In genomic region chr5:123429221-123429954, GRCh38 we compare ENCODE assay signal across 15 cellular contexts. TPM values are rescaled to one million over a fixed set of nuclear protein-coding genes. Genes with fewer than 3 reads are reported as not detected.
A peak's percentile ranks its signal among the peaks of the same experiment; 100 is the strongest.
DNase-seq lines count a peak whose midpoint lies in the region; ATAC-seq and TF ChIP-seq lines count a peak whose summit lies in the region.
"Had no signal": no experiment of that assay in that cellular context is flagged by ENCODE, and none has a peak within 500 bp of the region (broad histone marks: within the 10 kb centered on the region; RNA-seq: fewer than 3 reads in every experiment).

No MANE protein-coding gene starts in this region.

- ATAC-seq in activated naive CD8-positive, alpha-beta T cell treated with anti-CD3 and anti-CD28 coated beads, Interleukin-2, amount 50 U/mL, for 24 hours = no peak
- no peak for ATAC-seq in left lung

- H3K27me3 Mint-ChIP-seq in activated naive CD8-positive, alpha-beta T cell = peaks cover 4% of the 10 kb centered on the region
- H3K27me3 Mint-ChIP-seq in activated naive CD8-positive, alpha-beta T cell treated with anti-CD3 and anti-CD28 coated beads, Interleukin-2, amount 50 U/mL, for 24 hours = no peaks in the 10 kb centered on the region

- peak overlapping the region; percentile 3 for H3K9ac ChIP-seq in SK-N-MC (ENCODE audit: insufficient read length)
- H3K9ac ChIP-seq: KMS-11 had no signal

- H3K27me3 ChIP-seq in stomach (no peaks in the 10 kb centered on the region), left lung (no peaks in the 10 kb centered on the region)

- H3K4me3 Mint-ChIP-seq in activated naive CD8-positive, alpha-beta T cell = no peak overlapping the region
- H3K4me3 Mint-ChIP-seq in activated naive CD8-positive, alpha-beta T cell treated with anti-CD3 and anti-CD28 coated beads, Interleukin-2, amount 50 U/mL, for 24 hours = no peak overlapping the region
- H3K4me3 Mint-ChIP-seq: activated CD4-positive, alpha-beta memory T cell treated with anti-CD3 and anti-CD28 coated beads, Interleukin-2, amount 10 ng/mL, durations not matched to agents 7 days and 5 days had no signal

- intact Hi-C loops in stomach (cut with DNase I; ENCODE audit: low total_unique reads) = no loop called here
- intact Hi-C loops in left lung (cut with DNase I) = no loop called here

- TF ChIP-seq POLR2A in stomach (IDR thresholded peaks at IDR 0.05) = no peak

- H3K27ac ChIP-seq in SK-N-MC = peak overlapping the region; percentile 83
- peak overlapping the region in 4 of 5 donors; percentile 39 to 69 (median 53) for H3K27ac ChIP-seq in stomach
- peak overlapping the region in 1 of 2 donors; percentile 82 for H3K27ac ChIP-seq in left lung
- H3K27ac ChIP-seq: KMS-11 had no signal

- 73 to 85% (median 79%) methylated on average over 3 of the region's 3 CpGs for WGBS in stomach, 5 donors

- H3K9me3 ChIP-seq in SK-N-MC (ENCODE audit: low read depth, low read length) (no peaks in the 10 kb centered on the region), stomach (no peaks in the 10 kb centered on the region), left lung (no peaks in the 10 kb centered on the region)

- H3K4me3 ChIP-seq in SK-N-MC (no peak overlapping the region), stomach (no peak overlapping the region), left lung (no peak overlapping the region)

- peaks cover 2% of the 10 kb centered on the region for H3K36me3 Mint-ChIP-seq in activated naive CD8-positive, alpha-beta T cell
- H3K36me3 Mint-ChIP-seq in activated naive CD8-positive, alpha-beta T cell treated with anti-CD3 and anti-CD28 coated beads, Interleukin-2, amount 50 U/mL, for 24 hours (ENCODE audit: low read depth) = no peaks in the 10 kb centered on the region

- H3K36me3 ChIP-seq in SK-N-MC (ENCODE audit: insufficient read depth, low read length) (no peaks in the 10 kb centered on the region), stomach (no peaks in the 10 kb centered on the region), left lung (no peaks in the 10 kb centered on the region)

- DNase-seq in activated naive CD8-positive, alpha-beta T cell treated with anti-CD3 and anti-CD28 coated beads, Interleukin-2, amount 50 U/mL, for 24 hours = no peak
- DNase-seq in SK-N-MC (ENCODE audit: low read depth, low spot score) (no peak), iris pigment epithelial cell (ENCODE audit: low read depth) (peak; percentile 41), stomach (no peak), left lung (no peak), NCI-H2227 (lab: John Stamatoyannopoulos, UW; ENCODE audit: unreplicated experiment) (no peak), RPMI8226 (no peak)
- DNase-seq: activated CD4-positive, alpha-beta memory T cell treated with anti-CD3 and anti-CD28 coated beads, Interleukin-2, amount 10 ng/mL, durations not matched to agents 7 days and 5 days; activated naive CD4-positive, alpha-beta T cell; DMS153; H7; NCI-H2029; occipital lobe had no signal

- TF ChIP-seq CTCF in stomach (IDR thresholded peaks at IDR 0.05) (no peak), left lung (IDR thresholded peaks at IDR 0.05) (no peak)

- peak overlapping the region; percentile 66 for H3K27ac Mint-ChIP-seq in activated naive CD8-positive, alpha-beta T cell
- no peak overlapping the region for H3K27ac Mint-ChIP-seq in activated naive CD8-positive, alpha-beta T cell treated with anti-CD3 and anti-CD28 coated beads, Interleukin-2, amount 50 U/mL, for 24 hours
- H3K27ac Mint-ChIP-seq: activated CD4-positive, alpha-beta memory T cell treated with anti-CD3 and anti-CD28 coated beads, Interleukin-2, amount 10 ng/mL, durations not matched to agents 7 days and 5 days had no signal

- peaks cover 3% of the 10 kb centered on the region for H3K4me1 Mint-ChIP-seq in activated naive CD8-positive, alpha-beta T cell (ENCODE audit: low read depth)
- H3K4me1 Mint-ChIP-seq in activated naive CD8-positive, alpha-beta T cell treated with anti-CD3 and anti-CD28 coated beads, Interleukin-2, amount 50 U/mL, for 24 hours = peaks cover 20% of the 10 kb centered on the region

- TF ChIP-seq EP300 in stomach (IDR thresholded peaks at IDR 0.05) = no peak

- peaks cover 0 to 23% (median 18%) of the 10 kb centered on the region in 4 donors for H3K4me1 ChIP-seq in stomach
- H3K4me1 ChIP-seq in left lung = peaks cover 0 to 25% of the 10 kb centered on the region in 2 donors

- H3K9me3 Mint-ChIP-seq in activated naive CD8-positive, alpha-beta T cell (ENCODE audit: low read depth) = no peaks in the 10 kb centered on the region
- H3K9me3 Mint-ChIP-seq in activated naive CD8-positive, alpha-beta T cell treated with anti-CD3 and anti-CD28 coated beads, Interleukin-2, amount 50 U/mL, for 24 hours = no peaks in the 10 kb centered on the region
- H3K9me3 Mint-ChIP-seq: activated CD4-positive, alpha-beta memory T cell treated with anti-CD3 and anti-CD28 coated beads, Interleukin-2, amount 10 ng/mL, durations not matched to agents 7 days and 5 days had no signal

RNA-seq across cellular contexts. Expression of gene CEP120, which starts 6.2 kb away (rescaled TPM):
- 10 to 100 TPM in 3 of 5 donors, 1 to 10 TPM in 2; 3.5 to 27.5 (median 12.5) TPM for total RNA-seq in stomach
- 1 to 10 TPM; 3.7 to 5.8 (median 4.0) TPM for polyA plus RNA-seq in stomach
- 10 to 100 TPM; 14.2 to 17.9 TPM for total RNA-seq in left lung
